8 cellular contexts compared by ENCODE assay signal in genomic region chr22:18056802-18057474, GRCh38. TPM values are rescaled to one million over a fixed set of nuclear protein-coding genes. Genes with fewer than 3 reads are reported as not detected.
DNase-seq lines count a peak whose midpoint lies in the region; ATAC-seq and TF ChIP-seq lines count a peak whose summit lies in the region.

No MANE protein-coding gene starts in this region.

- H3K9me3 Mint-ChIP-seq in chondrocyte (ENCODE audit: low read depth): no peaks in the 10 kb centered on the region

- no peaks in the 10 kb centered on the region for H3K27me3 Mint-ChIP-seq in chondrocyte (ENCODE audit: low read depth)

- H3K4me3 Mint-ChIP-seq in chondrocyte (ENCODE audit: unreplicated experiment): no peak overlapping the region

- DNase-seq in chondrocyte (ENCODE audit: low spot score): peak; percentile 35
- DNase-seq in stimulated activated CD8-positive, alpha-beta memory T cell treated with anti-CD3 and anti-CD28 coated beads, Interleukin-4, amount 100 ng/mL, for 48 hours: peak; percentile 25
- DNase-seq in HT-29 (ENCODE audit: low spot score): no peak
- DNase-seq in stimulated activated CD4-positive, alpha-beta T cell treated with anti-CD3 and anti-CD28 coated beads, Interleukin-4, amount 100 ng/mL, for 1 hour: no peak
- no peak for DNase-seq in H4 (ENCODE audit: low spot score)
- no peak for DNase-seq in DMS79 treated with DMSO at 0.1 percent for 48 hours (lab: John Stamatoyannopoulos, UW)

- peak; percentile 69 for ATAC-seq in GM19043 (IDR thresholded peaks at IDR 0.05; ENCODE audit: low read depth, unreplicated experiment)
- ATAC-seq in HG02973 (IDR thresholded peaks at IDR 0.05; ENCODE audit: unreplicated experiment): peak; percentile 53

- TF ChIP-seq CTCF in chondrocyte (IDR thresholded peaks at IDR 0.05): no peak

- no peaks in the 10 kb centered on the region for H3K36me3 Mint-ChIP-seq in chondrocyte (ENCODE audit: low read depth)

- H3K27ac Mint-ChIP-seq in chondrocyte (ENCODE audit: unreplicated experiment): peak overlapping the region; percentile 76

- H3K4me1 Mint-ChIP-seq in chondrocyte (ENCODE audit: low read depth): peaks cover 39% of the 10 kb centered on the region

RNA-seq across cellular contexts. Expression of gene PEX26, which starts 20.9 kb away (rescaled TPM):
- 33.4 to 34.4 TPM (median 33.7 TPM) in 3 replicates for total RNA-seq in chondrocyte
- 23.4 and 32.5 TPM in 2 replicates for total RNA-seq in HT-29 (2014; rRNA removed; shearing (Covaris generic))
- 8.5 and 8.6 TPM in 2 replicates for total RNA-seq in H4 (2014; rRNA removed; shearing (Covaris generic))

RNA-seq across cellular contexts. Expression of gene MICAL3, which starts 32.6 kb away (rescaled TPM):
- total RNA-seq in chondrocyte: 49.6 to 74.4 TPM (median 68.2 TPM) in 3 replicates
- 7.7 and 11.2 TPM in 2 replicates for total RNA-seq in HT-29 (2014; rRNA removed; shearing (Covaris generic))
- total RNA-seq in H4 (2014; rRNA removed; shearing (Covaris generic)): 7.0 and 17.3 TPM in 2 replicates

RNA-seq across cellular contexts. Expression of gene TUBA8, which starts 53.7 kb away (rescaled TPM):
- total RNA-seq in chondrocyte: 1.2 to 1.4 TPM (median 1.2 TPM) in 3 replicates
- total RNA-seq in HT-29 (2014; rRNA removed; shearing (Covaris generic)): 0.13 and 0.44 TPM in 2 replicates
- total RNA-seq in H4 (2014; rRNA removed; shearing (Covaris generic)): 0.06 TPM in 1 of 2 replicates, not detected in the other

Comparison
In these comparisons a context has a peak if more than half of its experiments do, and no peak if none do; other contexts are left out.
1. DNase-seq: peak in chondrocyte (single experiment) and stimulated activated CD8-positive, alpha-beta memory T cell treated with anti-CD3 and anti-CD28 coated beads, Interleukin-4, amount 100 ng/mL, for 48 hours (single experiment); none in HT-29 (single experiment), stimulated activated CD4-positive, alpha-beta T cell treated with anti-CD3 and anti-CD28 coated beads, Interleukin-4, amount 100 ng/mL, for 1 hour (single experiment), H4 (single experiment) and DMS79 treated with DMSO at 0.1 percent for 48 hours (single experiment).